1 cellular context compared by ENCODE assay signal in genomic region chr3:132083583-132084372, GRCh38.
TF ChIP-seq lines count a peak whose summit lies in the region.

No MANE protein-coding gene starts in this region.

TF ChIP-seq in WTC11, 78 proteins besides CTCF, POLR2A, EP300 and RAD21 (continued from another document):
- TF ChIP-seq PREB (CRISPR knock-in tag; IDR thresholded peaks at IDR 0.05; ENCODE audit: borderline replicate concordance) (no peak), OVOL2 (CRISPR knock-in tag; IDR thresholded peaks at IDR 0.05; ENCODE audit: borderline replicate concordance) (no peak)
